ENCODE assay signal across 8 cellular contexts in genomic region chr7:108455833-108456677, GRCh38. TPM values are rescaled to one million over a fixed set of nuclear protein-coding genes. Genes with fewer than 3 reads are reported as not detected.
DNase-seq lines count a peak whose midpoint lies in the region; ATAC-seq lines count a peak whose summit lies in the region.

NRCAM (minus strand) TSS chr7:108456436; CDS start chr7:108240064, 216,372 bp downstream.

- DNase-seq in Right ventricle myocardium superior (peak; percentile 43), cardiac septum (ENCODE audit: low spot score) (no peak), LHCN-M2 (ENCODE audit: low read depth) (peak; percentile 37), SK-N-MC (ENCODE audit: low read depth, low spot score) (no peak), left kidney (ENCODE audit: low read depth, low spot score) (peak; percentile 95)
- peak; percentile 22 for DNase-seq in stimulated activated CD4-positive, alpha-beta T cell treated with anti-CD3 and anti-CD28 coated beads, Interleukin-4, amount 100 ng/mL, for 1 hour

- intact Hi-C loops in Right ventricle myocardium superior (cut with DNase I) (loop anchor here (10.0 kb wide), 1 partner anchor 271 kb away; no protein-coding TSS in a partner anchor), cardiac septum (cut with DNase I) (no loop called here)

- no peak within 1 kb of the TSS for H3K9ac ChIP-seq in SK-N-MC (ENCODE audit: insufficient read length)

- no peak within 1 kb of the TSS for H3K27ac ChIP-seq in SK-N-MC
- peak within 1 kb of the TSS; percentile 81 for H3K27ac ChIP-seq in cingulate gyrus (ENCODE audit: low read depth, low read length)

- no peaks in the 10 kb centered on the region for H3K36me3 ChIP-seq in SK-N-MC (ENCODE audit: insufficient read depth, low read length)

- peak within 1 kb of the TSS; percentile 85 for H3K4me3 ChIP-seq in SK-N-MC

- ATAC-seq in Right ventricle myocardium superior (ENCODE audit: poor library complexity) (peak; percentile 43), GM18867 (IDR thresholded peaks at IDR 0.05; ENCODE audit: unreplicated experiment) (no peak)

- H3K9me3 ChIP-seq in SK-N-MC (ENCODE audit: low read depth, low read length) = no peaks in the 10 kb centered on the region

RNA-seq across cellular contexts. Expression of gene NRCAM, which starts in this region (rescaled TPM):
- total RNA-seq in Right ventricle myocardium superior = 0.27 TPM
- 0.57 TPM for total RNA-seq in cardiac septum
- total RNA-seq in LHCN-M2 (2014; rRNA removed) = 6.0 and 8.9 TPM in 2 replicates
- 1.9 TPM for polyA plus RNA-seq in LHCN-M2 (2012)

Comparison
In these comparisons a context has a peak if more than half of its experiments do, and no peak if none do; other contexts are left out.
1. Peak in DNase-seq and ATAC-seq in Right ventricle myocardium superior; RNA of the gene not detected or under 1 TPM.
2. DNase-seq: peak in LHCN-M2 (single experiment), left kidney (single experiment) and stimulated activated CD4-positive, alpha-beta T cell treated with anti-CD3 and anti-CD28 coated beads, Interleukin-4, amount 100 ng/mL, for 1 hour (single experiment); none in cardiac septum (single experiment) and SK-N-MC (single experiment).